In the genomic region with DNA sequence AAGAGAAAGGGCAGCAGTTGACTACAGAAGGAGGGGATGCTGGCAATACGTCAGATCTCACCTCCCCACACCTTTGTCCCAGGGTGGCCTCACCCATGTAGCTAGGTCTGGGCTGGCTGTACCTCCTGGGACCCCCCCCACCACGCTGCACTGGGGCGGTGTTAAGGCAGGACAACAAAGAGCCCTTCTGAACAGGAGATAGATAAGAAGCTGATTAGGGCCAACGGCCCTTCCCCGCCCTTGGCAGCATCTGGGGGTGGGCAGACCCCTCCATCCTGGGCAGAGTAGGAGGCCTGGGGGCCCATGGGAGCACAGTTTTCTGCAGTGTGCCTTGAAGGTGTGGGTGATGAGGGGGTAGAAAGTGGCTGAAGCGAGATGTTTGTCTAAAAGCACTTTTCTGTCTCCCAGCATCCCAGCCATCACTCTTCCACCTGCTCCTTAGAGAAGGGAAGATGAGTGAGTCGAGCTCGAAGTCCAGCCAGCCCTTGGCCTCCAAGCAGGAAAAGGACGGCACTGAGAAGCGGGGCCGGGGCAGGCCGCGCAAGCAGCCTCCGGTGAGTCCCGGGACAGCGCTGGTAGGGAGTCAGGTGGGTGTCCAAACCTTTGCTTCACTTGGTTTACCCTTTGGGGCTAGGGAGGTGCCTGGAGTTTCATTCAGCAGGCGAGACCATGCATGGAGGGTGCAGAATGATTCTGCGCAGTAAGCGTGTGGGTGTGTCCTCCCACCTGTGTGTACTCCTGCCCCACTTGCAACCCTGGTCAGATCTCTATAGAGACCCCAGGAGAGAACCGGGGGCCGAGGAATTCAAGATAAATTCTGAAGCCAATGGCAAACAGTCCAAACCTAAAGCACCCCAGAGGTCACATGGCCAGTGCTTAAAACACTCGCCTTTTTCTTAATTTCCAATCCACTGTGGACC, we compare ENCODE assay signal across 9 cellular contexts. TPM values are rescaled to one million over a fixed set of nuclear protein-coding genes. Genes with fewer than 3 reads are reported as not detected.
DNase-seq lines count a peak whose midpoint lies in the region; ATAC-seq and TF ChIP-seq lines count a peak whose summit lies in the region.
"Had no signal": no experiment of that assay in that cellular context is flagged by ENCODE, and none has a peak within 500 bp of the region (broad histone marks: within the 10 kb centered on the region; RNA-seq: fewer than 3 reads in every experiment).

No MANE protein-coding gene starts in this region.

- no peak for TF ChIP-seq CTCF in WTC11 (IDR thresholded peaks at IDR 0.05)
- TF ChIP-seq CTCF in glutamatergic neuron (IDR thresholded peaks at IDR 0.05; ENCODE audit: partially characterized antibody, unreplicated experiment), result no peak

- peak overlapping the region; percentile 90 for H3K27ac Mint-ChIP-seq in activated naive CD4-positive, alpha-beta T cell treated with anti-CD3 and anti-CD28 coated beads, Interleukin-2, amount 50 U/mL, for 24 hours
- H3K27ac Mint-ChIP-seq in WTC11 (peak overlapping the region; percentile 95), glutamatergic neuron (ENCODE audit: unreplicated experiment) (peak overlapping the region; percentile 5)

- no peaks in the 10 kb centered on the region for H3K27me3 Mint-ChIP-seq in activated naive CD4-positive, alpha-beta T cell treated with anti-CD3 and anti-CD28 coated beads, Interleukin-2, amount 50 U/mL, for 24 hours
- H3K27me3 Mint-ChIP-seq in WTC11 (ENCODE audit: low read depth), result no peaks in the 10 kb centered on the region
- H3K27me3 Mint-ChIP-seq in glutamatergic neuron (ENCODE audit: unreplicated experiment), result peaks cover 6% of the 10 kb centered on the region

- POLR2A ChIA-PET in WTC11 (lab: Charles Lee), result no interaction called here

- ATAC-seq in WTC11, result no peak
- ATAC-seq in GM19455 (IDR thresholded peaks at IDR 0.05; ENCODE audit: unreplicated experiment), result no peak

- H3K4me3 Mint-ChIP-seq in activated naive CD4-positive, alpha-beta T cell treated with anti-CD3 and anti-CD28 coated beads, Interleukin-2, amount 50 U/mL, for 24 hours, result peak overlapping the region; percentile 94
- H3K4me3 Mint-ChIP-seq in WTC11 (peak overlapping the region; percentile 92), glutamatergic neuron (ENCODE audit: unreplicated experiment) (no peak overlapping the region)

- peaks cover 68% of the 10 kb centered on the region for H3K4me1 Mint-ChIP-seq in activated naive CD4-positive, alpha-beta T cell treated with anti-CD3 and anti-CD28 coated beads, Interleukin-2, amount 50 U/mL, for 24 hours
- peaks cover 63% of the 10 kb centered on the region for H3K4me1 Mint-ChIP-seq in WTC11
- peaks cover 21% of the 10 kb centered on the region for H3K4me1 Mint-ChIP-seq in glutamatergic neuron (ENCODE audit: low read depth, unreplicated experiment)

- CTCF ChIA-PET in WTC11 (lab: Charles Lee), result interaction anchor here (1.2 to 1.7 kb wide), 2 partner anchors 14 to 44 kb away, joined by 3 to 14 read pairs; no protein-coding TSS in a partner anchor

- no peaks in the 10 kb centered on the region for H3K9me3 Mint-ChIP-seq in activated naive CD4-positive, alpha-beta T cell treated with anti-CD3 and anti-CD28 coated beads, Interleukin-2, amount 50 U/mL, for 24 hours
- no peaks in the 10 kb centered on the region for H3K9me3 Mint-ChIP-seq in WTC11
- peaks cover 3% of the 10 kb centered on the region for H3K9me3 Mint-ChIP-seq in glutamatergic neuron (ENCODE audit: unreplicated experiment)

- DNase-seq in activated naive CD4-positive, alpha-beta T cell treated with Interleukin-2 at 50 U/mL for 16 hours, result no peak
- DNase-seq in WTC11 (ENCODE audit: low spot score) (peak; percentile 10), glutamatergic neuron (no peak), ureter (ENCODE audit: low spot score) (peak; percentile 35), CD1c-positive myeloid dendritic cell (ENCODE audit: extremely low spot score) (no peak), cerebellar cortex (ENCODE audit: low spot score) (no peak)
- DNase-seq: NCI-H2081 treated with DMSO at 0.1 percent for 48 hours had no signal

- H3K36me3 Mint-ChIP-seq in activated naive CD4-positive, alpha-beta T cell treated with anti-CD3 and anti-CD28 coated beads, Interleukin-2, amount 50 U/mL, for 24 hours, result peaks cover 36% of the 10 kb centered on the region
- H3K36me3 Mint-ChIP-seq in WTC11 (peaks cover 62% of the 10 kb centered on the region), glutamatergic neuron (ENCODE audit: unreplicated experiment) (no peaks in the 10 kb centered on the region)

TF ChIP-seq in WTC11, 78 proteins besides CTCF, POLR2A, EP300 and RAD21:
- TF ChIP-seq, protein P1, sequence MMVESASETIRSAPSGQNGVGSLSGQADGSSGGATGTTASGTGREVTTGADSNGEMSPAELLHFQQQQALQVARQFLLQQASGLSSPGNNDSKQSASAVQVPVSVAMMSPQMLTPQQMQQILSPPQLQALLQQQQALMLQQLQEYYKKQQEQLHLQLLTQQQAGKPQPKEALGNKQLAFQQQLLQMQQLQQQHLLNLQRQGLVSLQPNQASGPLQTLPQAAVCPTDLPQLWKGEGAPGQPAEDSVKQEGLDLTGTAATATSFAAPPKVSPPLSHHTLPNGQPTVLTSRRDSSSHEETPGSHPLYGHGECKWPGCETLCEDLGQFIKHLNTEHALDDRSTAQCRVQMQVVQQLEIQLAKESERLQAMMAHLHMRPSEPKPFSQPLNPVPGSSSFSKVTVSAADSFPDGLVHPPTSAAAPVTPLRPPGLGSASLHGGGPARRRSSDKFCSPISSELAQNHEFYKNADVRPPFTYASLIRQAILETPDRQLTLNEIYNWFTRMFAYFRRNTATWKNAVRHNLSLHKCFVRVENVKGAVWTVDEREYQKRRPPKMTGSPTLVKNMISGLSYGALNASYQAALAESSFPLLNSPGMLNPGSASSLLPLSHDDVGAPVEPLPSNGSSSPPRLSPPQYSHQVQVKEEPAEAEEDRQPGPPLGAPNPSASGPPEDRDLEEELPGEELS (CRISPR knock-in tag; IDR thresholded peaks at IDR 0.05), result no peak
- TF ChIP-seq, protein P2, sequence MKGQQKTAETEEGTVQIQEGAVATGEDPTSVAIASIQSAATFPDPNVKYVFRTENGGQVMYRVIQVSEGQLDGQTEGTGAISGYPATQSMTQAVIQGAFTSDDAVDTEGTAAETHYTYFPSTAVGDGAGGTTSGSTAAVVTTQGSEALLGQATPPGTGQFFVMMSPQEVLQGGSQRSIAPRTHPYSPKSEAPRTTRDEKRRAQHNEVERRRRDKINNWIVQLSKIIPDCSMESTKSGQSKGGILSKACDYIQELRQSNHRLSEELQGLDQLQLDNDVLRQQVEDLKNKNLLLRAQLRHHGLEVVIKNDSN (CRISPR knock-in tag; IDR thresholded peaks at IDR 0.05), result 0 out of 2 replicates have a peak, but pooled peaks have one; percentile 18

RNA-seq across cellular contexts. Expression of a gene that starts 3.9 kb away (rescaled TPM):
- total RNA-seq in WTC11 (2021), result 2,446 to 2,677 TPM (median 2,610 TPM) in 3 replicates
- total RNA-seq in glutamatergic neuron (ENCODE audit: unreplicated experiment), result 322 TPM
- 88.0 TPM for total RNA-seq in ureter

RNA-seq across cellular contexts. Expression of a gene that starts 8.2 kb away (rescaled TPM):
- total RNA-seq in WTC11 (2021), result 11.7 to 15.1 TPM (median 14.1 TPM) in 3 replicates
- total RNA-seq in glutamatergic neuron (ENCODE audit: unreplicated experiment), result 54.7 TPM
- 43.2 TPM for total RNA-seq in ureter

Comparison
In these comparisons a context has a peak if more than half of its experiments do, and no peak if none do; other contexts are left out.
1. H3K27ac Mint-ChIP-seq: peak in every context shown above with its lines; median percentile 95 in WTC11; 90 in activated naive CD4-positive, alpha-beta T cell treated with anti-CD3 and anti-CD28 coated beads, Interleukin-2, amount 50 U/mL, for 24 hours; 5 in glutamatergic neuron.
2. DNase-seq: peak in WTC11 (single experiment) and ureter (single experiment); none in activated naive CD4-positive, alpha-beta T cell treated with Interleukin-2 at 50 U/mL for 16 hours (single experiment), glutamatergic neuron (single experiment), CD1c-positive myeloid dendritic cell (single experiment) and cerebellar cortex (single experiment).